Comparison of ENCODE assay signal across 22 cellular contexts in genomic region chr2:207584952-207585351, GRCh38.
"Had no signal": no experiment of that assay in that cellular context is flagged by ENCODE, and none has a peak within 500 bp of the region (broad histone marks: within the 10 kb centered on the region; RNA-seq: fewer than 3 reads in every experiment).

No MANE protein-coding gene starts in this region.

- H3K4me3 ChIP-seq: SK-N-MC, thyroid gland had no signal

- DNase-seq: activated CD4-positive, alpha-beta T cell treated with anti-CD3 and anti-CD28 coated beads, Interleukin-2, amount 10 ng/mL, durations not matched to agents 7 days and 5 days; activated CD8-positive, alpha-beta T cell treated with anti-CD3 and anti-CD28 coated beads, Interleukin-2, amount 10 ng/mL, durations not matched to agents 7 days and 5 days; activated effector memory CD4-positive, alpha-beta T cell treated with Interleukin-2 at 50 U/mL for 16 hours; activated naive CD4-positive, alpha-beta T cell treated with anti-CD3 and anti-CD28 coated beads for 36 hours; activated T-cell treated with anti-CD3 and anti-CD28 coated beads, Interleukin-2, amount 50 U/mL, for 1 hour; amygdala; effector CD8-positive, alpha-beta T cell; foreskin keratinocyte; hippocampal formation; kidney glomerular epithelial cell; retina; stimulated activated CD4-positive, alpha-beta T cell treated with anti-CD3 and anti-CD28 coated beads, Interleukin-4, amount 100 ng/mL, for 24 hours; substantia nigra; SW 1271; thyroid gland had no signal

- H3K27ac Mint-ChIP-seq: activated CD4-positive, alpha-beta T cell treated with anti-CD3 and anti-CD28 coated beads, Interleukin-2, amount 10 ng/mL, durations not matched to agents 7 days and 5 days; activated CD8-positive, alpha-beta T cell treated with anti-CD3 and anti-CD28 coated beads, Interleukin-2, amount 10 ng/mL, durations not matched to agents 7 days and 5 days; activated naive CD4-positive, alpha-beta T cell treated with anti-CD3 and anti-CD28 coated beads for 36 hours; dendritic cell treated with granulocyte-macrophage colony-stimulating factor and Interleukin-4, amounts not matched to agents 40 ng/mL and 50 ng/mL, for 4 days; progenitor cell of endocrine pancreas; stimulated activated naive CD8-positive, alpha-beta T cell treated with anti-CD3 and anti-CD28 coated beads, Interleukin-15, Interleukin-2, amounts not matched to agents 100 ng/mL and 50 ng/mL, for 24 hours; T-helper 2 cell treated with Interferon-gamma antibody and Interleukin-4, amounts not matched to agents 5 μg/mL and 100 μg/mL, for 36 hours had no signal

- H3K4me1 Mint-ChIP-seq: activated CD4-positive, alpha-beta T cell treated with anti-CD3 and anti-CD28 coated beads, Interleukin-2, amount 10 ng/mL, durations not matched to agents 7 days and 5 days had no signal

- H3K27me3 ChIP-seq: foreskin keratinocyte, thyroid gland had no signal

- H3K9me3 Mint-ChIP-seq: dendritic cell treated with granulocyte-macrophage colony-stimulating factor and Interleukin-4, amounts not matched to agents 40 ng/mL and 50 ng/mL, for 4 days; stimulated activated naive CD8-positive, alpha-beta T cell treated with anti-CD3 and anti-CD28 coated beads, Interleukin-15, Interleukin-2, amounts not matched to agents 100 ng/mL and 50 ng/mL, for 24 hours had no signal

- H3K27ac ChIP-seq: foreskin keratinocyte, SK-N-MC, thyroid gland, VCaP had no signal

- H3K4me1 ChIP-seq: thyroid gland had no signal

- H3K27me3 Mint-ChIP-seq: activated CD4-positive, alpha-beta T cell treated with anti-CD3 and anti-CD28 coated beads, Interleukin-2, amount 10 ng/mL, durations not matched to agents 7 days and 5 days; dendritic cell treated with granulocyte-macrophage colony-stimulating factor and Interleukin-4, amounts not matched to agents 40 ng/mL and 50 ng/mL, for 4 days; progenitor cell of endocrine pancreas; stimulated activated naive CD8-positive, alpha-beta T cell treated with anti-CD3 and anti-CD28 coated beads, Interleukin-15, Interleukin-2, amounts not matched to agents 100 ng/mL and 50 ng/mL, for 24 hours had no signal

- H3K9me3 ChIP-seq: thyroid gland had no signal

- ATAC-seq: activated CD4-positive, CD25-positive, alpha-beta regulatory T cell treated with anti-CD3 and anti-CD28 coated beads, Interleukin-2, amount 50 U/mL, for 24 hours; activated CD8-positive, alpha-beta T cell treated with anti-CD3 and anti-CD28 coated beads, Interleukin-2, amount 10 ng/mL, durations not matched to agents 7 days and 5 days; foreskin keratinocyte had no signal

- H3K4me3 Mint-ChIP-seq: activated CD4-positive, alpha-beta T cell treated with anti-CD3 and anti-CD28 coated beads, Interleukin-2, amount 10 ng/mL, durations not matched to agents 7 days and 5 days; activated CD8-positive, alpha-beta T cell treated with anti-CD3 and anti-CD28 coated beads, Interleukin-2, amount 10 ng/mL, durations not matched to agents 7 days and 5 days; activated naive CD4-positive, alpha-beta T cell treated with anti-CD3 and anti-CD28 coated beads for 36 hours; dendritic cell treated with granulocyte-macrophage colony-stimulating factor and Interleukin-4, amounts not matched to agents 40 ng/mL and 50 ng/mL, for 4 days; stimulated activated naive CD8-positive, alpha-beta T cell treated with anti-CD3 and anti-CD28 coated beads, Interleukin-15, Interleukin-2, amounts not matched to agents 100 ng/mL and 50 ng/mL, for 24 hours; T-helper 2 cell treated with Interferon-gamma antibody and Interleukin-4, amounts not matched to agents 5 μg/mL and 100 μg/mL, for 36 hours had no signal
